8 cellular contexts compared by ENCODE assay signal in genomic region chr12:65168606-65169310, GRCh38. TPM values are rescaled to one million over a fixed set of nuclear protein-coding genes. Genes with fewer than 3 reads are reported as not detected.
DNase-seq lines count a peak whose midpoint lies in the region; ATAC-seq and TF ChIP-seq lines count a peak whose summit lies in the region.

No MANE protein-coding gene starts in this region.

- TF ChIP-seq CTCF in CD8-positive, alpha-beta T cell (IDR thresholded peaks at IDR 0.05): no peak
- TF ChIP-seq CTCF in activated B cell treated with CpG ODN at 0.5 μM for 24 hours (IDR thresholded peaks at IDR 0.05): no peak

- CTCF ChIA-PET in CD8-positive, alpha-beta T cell (lab: Charles Lee): interaction anchor here (0.7 to 1.4 kb wide), 6 partner anchors 12 to 373 kb away, joined by 3 to 6 read pairs (median 4); no protein-coding TSS in a partner anchor
- CTCF ChIA-PET in activated B cell treated with CpG ODN at 0.5 μM for 24 hours (lab: Charles Lee): interaction anchor here (0.7 to 2.0 kb wide), 5 partner anchors 12 to 64 kb away, joined by 3 to 17 read pairs (median 3); no protein-coding TSS in a partner anchor

- ATAC-seq in CD8-positive, alpha-beta T cell: no peak
- ATAC-seq in HG02610 (IDR thresholded peaks at IDR 0.05; ENCODE audit: unreplicated experiment) (peak; percentile 0), activated B cell treated with CpG ODN at 0.5 μM for 24 hours (ENCODE audit: low read depth) (no peak)
- ATAC-seq in activated CD4-positive, CD25-positive, alpha-beta regulatory T cell treated with anti-CD3 and anti-CD28 coated beads, Interleukin-2, amount 50 U/mL, for 24 hours: no peak

- peaks cover 32% of the 10 kb centered on the region for H3K4me1 ChIP-seq in CD8-positive, alpha-beta T cell (ENCODE audit: insufficient read depth, low read length)
- H3K4me1 ChIP-seq in iPS DF 6.9 (ENCODE audit: control insufficient read depth, insufficient read depth, low read length): no peaks in the 10 kb centered on the region
- peaks cover 6 to 42% (median 40%) of the 10 kb centered on the region in 5 donors for H3K4me1 ChIP-seq in subcutaneous abdominal adipose tissue (ENCODE audit: control insufficient read depth in 5 of 5, insufficient read depth in 5 of 5, low read length in 5 of 5)

- DNase-seq in CD8-positive, alpha-beta T cell: no peak
- DNase-seq in activated B cell treated with CpG ODN at 0.5 μM for 24 hours: no peak
- DNase-seq in iPS DF 6.9 (ENCODE audit: low read depth, low spot score): no peak
- DNase-seq in H4 (ENCODE audit: low spot score): no peak
- no peak for DNase-seq in NCI-H345 treated with DMSO at 0.1 percent for 48 hours (lab: John Stamatoyannopoulos, UW; ENCODE audit: unreplicated experiment)

- no peaks in the 10 kb centered on the region for H3K9me3 ChIP-seq in CD8-positive, alpha-beta T cell (ENCODE audit: low read length)
- H3K9me3 ChIP-seq in iPS DF 6.9 (ENCODE audit: control insufficient read depth, insufficient read depth, low read length) (no peaks in the 10 kb centered on the region), subcutaneous abdominal adipose tissue (ENCODE audit: control insufficient read depth in 5 of 5, low read length in 5 of 5) (no peaks in the 10 kb centered on the region)

- H3K4me3 ChIP-seq in CD8-positive, alpha-beta T cell (ENCODE audit: low read depth, low read length): peak overlapping the region; percentile 82
- H3K4me3 ChIP-seq in iPS DF 6.9 (ENCODE audit: low read length) (peak overlapping the region; percentile 95; the same call in 1 of the 2 replicates), subcutaneous abdominal adipose tissue (ENCODE audit: low read depth in 1 of 5, low read length in 5 of 5) (peak overlapping the region; percentile 80 to 97 (median 95))

- intact Hi-C loops in CD8-positive, alpha-beta T cell (cut with DNase I, micrococcal nuclease): loop anchor here (1.0 to 10.0 kb wide), 6 partner anchors 64 to 1386 kb away; partner anchors contain the start of genes LLPH (in 1 of the 2), TMBIM4 (in 1 of the 2) and XPOT (in 1 of the 2)
- intact Hi-C loops in activated B cell treated with CpG ODN at 0.5 μM for 24 hours (cut with micrococcal nuclease): loop anchor here (1.0 to 10.0 kb wide), 7 partner anchors 12 to 1496 kb away; partner anchors contain the start of genes KICS2 and RASSF3

- no CpG with 5 or more reads among the region's 9 CpGs for WGBS in iPS DF 6.9 (ENCODE audit: insufficient coverage, insufficient read length)

- H3K27ac ChIP-seq in CD8-positive, alpha-beta T cell (ENCODE audit: low read depth, low read length): peak overlapping the region; percentile 83
- H3K27ac ChIP-seq in iPS DF 6.9 (ENCODE audit: low read length) (no peak overlapping the region), subcutaneous abdominal adipose tissue (ENCODE audit: low read depth, low read length) (peak overlapping the region; percentile 97)

- peaks cover 28% of the 10 kb centered on the region for H3K36me3 Mint-ChIP-seq in CD8-positive, alpha-beta T cell
- H3K36me3 Mint-ChIP-seq in activated B cell treated with CpG ODN at 0.5 μM for 24 hours (ENCODE audit: low read depth): peaks cover 18% of the 10 kb centered on the region

- peaks cover 43% of the 10 kb centered on the region for H3K4me1 Mint-ChIP-seq in CD8-positive, alpha-beta T cell (ENCODE audit: low read depth)
- H3K4me1 Mint-ChIP-seq in activated B cell treated with CpG ODN at 0.5 μM for 24 hours: peaks cover 42% of the 10 kb centered on the region

- no peaks in the 10 kb centered on the region for H3K27me3 ChIP-seq in CD8-positive, alpha-beta T cell (ENCODE audit: insufficient read depth, low read length)
- H3K27me3 ChIP-seq in iPS DF 6.9 (ENCODE audit: control insufficient read depth, insufficient read depth, low read length): no peaks in the 10 kb centered on the region
- H3K27me3 ChIP-seq in subcutaneous abdominal adipose tissue (ENCODE audit: control insufficient read depth in 5 of 5, insufficient read depth in 4 of 5, low read length in 5 of 5): no peaks in the 10 kb centered on the region

- peaks cover 3% of the 10 kb centered on the region for H3K36me3 ChIP-seq in CD8-positive, alpha-beta T cell (ENCODE audit: insufficient read depth, low read length)
- H3K36me3 ChIP-seq in iPS DF 6.9 (ENCODE audit: control insufficient read depth, insufficient read depth, low read length) (no peaks in the 10 kb centered on the region), subcutaneous abdominal adipose tissue (ENCODE audit: control insufficient read depth in 5 of 5, insufficient read depth in 5 of 5, low read length in 5 of 5) (no peaks in the 10 kb centered on the region)

- H3K27ac Mint-ChIP-seq in CD8-positive, alpha-beta T cell: peak overlapping the region; percentile 100
- H3K27ac Mint-ChIP-seq in activated B cell treated with CpG ODN at 0.5 μM for 24 hours: peak overlapping the region; percentile 99

- no peaks in the 10 kb centered on the region for H3K9me3 Mint-ChIP-seq in CD8-positive, alpha-beta T cell
- H3K9me3 Mint-ChIP-seq in activated B cell treated with CpG ODN at 0.5 μM for 24 hours: no peaks in the 10 kb centered on the region

- peak overlapping the region; percentile 99 for H3K4me3 Mint-ChIP-seq in CD8-positive, alpha-beta T cell
- peak overlapping the region; percentile 100 for H3K4me3 Mint-ChIP-seq in activated B cell treated with CpG ODN at 0.5 μM for 24 hours

- peak overlapping the region; percentile 84 to 98 (median 95) for H3K9ac ChIP-seq in subcutaneous abdominal adipose tissue (ENCODE audit: low read length in 5 of 5)

- POLR2A ChIA-PET in CD8-positive, alpha-beta T cell (lab: Charles Lee): interaction anchor here (0.6 to 2.6 kb wide), 15 partner anchors 9 to 1134 kb away, joined by 3 to 19 read pairs (median 4); partner anchors contain the start of genes HELB and XPOT
- POLR2A ChIA-PET in activated B cell treated with CpG ODN at 0.5 μM for 24 hours (lab: Charles Lee): interaction anchor here (0.6 to 2.7 kb wide), 18 partner anchors 12 to 1133 kb away, joined by 3 to 44 read pairs (median 5); partner anchors contain the start of genes HELB, KICS2, LLPH and TMBIM4

- peaks cover under 1% of the 10 kb centered on the region for H3K27me3 Mint-ChIP-seq in CD8-positive, alpha-beta T cell (ENCODE audit: low read depth)
- H3K27me3 Mint-ChIP-seq in activated B cell treated with CpG ODN at 0.5 μM for 24 hours: no peaks in the 10 kb centered on the region

RNA-seq across cellular contexts. Expression of gene LEMD3, which starts 0.6 kb away (rescaled TPM):
- 10 to 100 TPM; 75.2 to 77.9 TPM for total RNA-seq in CD8-positive, alpha-beta T cell
- total RNA-seq in activated B cell treated with CpG ODN at 0.5 μM for 24 hours: 38.2 and 45.5 TPM in 2 replicates
- total RNA-seq in H4 (2014; rRNA removed; shearing (Covaris generic)): 17.4 and 28.2 TPM in 2 replicates

RNA-seq across cellular contexts. Expression of gene WIF1, which starts 47.7 kb away (rescaled TPM):
- total RNA-seq in CD8-positive, alpha-beta T cell: not detected
- not detected in 2 replicates for total RNA-seq in activated B cell treated with CpG ODN at 0.5 μM for 24 hours
- total RNA-seq in H4 (2014; rRNA removed; shearing (Covaris generic)): not detected in 2 replicates
